18 cellular contexts compared by ENCODE assay signal in the genomic region with DNA sequence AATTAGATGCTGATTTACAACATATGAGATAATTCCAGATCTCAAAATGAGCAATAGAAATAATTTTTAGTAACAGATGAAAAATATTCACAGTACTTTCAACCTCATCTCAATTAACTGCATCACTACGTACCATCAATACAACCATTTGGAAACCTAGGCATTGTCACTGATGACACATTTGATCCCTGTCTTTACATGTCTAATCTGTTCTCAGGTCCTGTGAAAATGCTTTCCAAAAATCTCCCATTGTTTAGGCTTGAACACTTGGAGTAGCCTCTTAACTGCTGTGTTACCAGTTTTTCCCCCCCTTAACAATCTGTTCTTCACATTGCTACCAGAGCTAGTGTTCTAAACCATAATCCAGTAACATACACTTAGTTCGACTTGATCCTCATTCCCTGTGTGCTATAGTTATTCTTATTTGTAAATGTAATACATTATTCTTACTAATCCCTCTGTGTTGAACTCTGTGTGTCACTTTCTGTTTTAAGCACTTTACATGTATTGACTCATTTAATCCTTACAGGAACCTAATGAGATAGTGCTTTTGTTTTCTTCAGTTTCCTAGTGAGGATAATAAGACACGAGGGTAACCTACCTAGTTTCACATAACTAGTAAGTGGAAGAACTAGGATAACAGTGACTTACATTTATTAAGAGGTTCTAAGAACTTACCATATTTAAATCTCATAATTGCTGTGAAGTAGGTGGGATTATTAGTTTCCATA. TPM values are rescaled to one million over a fixed set of nuclear protein-coding genes. Genes with fewer than 3 reads are reported as not detected.
DNase-seq lines count a peak whose midpoint lies in the region; ATAC-seq and TF ChIP-seq lines count a peak whose summit lies in the region.
"Had no signal": no experiment of that assay in that cellular context is flagged by ENCODE, and none has a peak within 500 bp of the region (broad histone marks: within the 10 kb centered on the region; RNA-seq: fewer than 3 reads in every experiment).

No MANE protein-coding gene starts in this region.

- no peaks in the 10 kb centered on the region for H3K9me3 ChIP-seq in A673 (ENCODE audit: low read depth, low read length, poor library complexity, severe bottlenecking)
- H3K9me3 ChIP-seq in SK-N-MC (ENCODE audit: low read depth, low read length) = no peaks in the 10 kb centered on the region
- H3K9me3 ChIP-seq: right atrium auricular region, upper lobe of right lung had no signal

- no peak for TF ChIP-seq CTCF in A673 (conservative IDR thresholded peaks at IDR 0.05; ENCODE audit: low read depth, low read length)
- TF ChIP-seq CTCF in GM10248 (IDR thresholded peaks at IDR 0.05; ENCODE audit: control extremely low read depth, extremely low read depth, low read depth, missing control alignments) = no peak
- TF ChIP-seq CTCF in epithelial cell of esophagus (IDR thresholded peaks at IDR 0.05; ENCODE audit: insufficient read depth, low read depth, low read length, missing control alignments) = no peak

- POLR2A ChIA-PET in A673 (lab: Charles Lee; ENCODE audit: low non-redundant PET) = no interaction called here
- POLR2A ChIA-PET in GM10248 (lab: Yijun Ruan, JAX) = no interaction called here

- H3K27ac ChIP-seq in A673 (ENCODE audit: low read depth, low read length, poor library complexity, severe bottlenecking) = peak overlapping the region; percentile 43
- H3K27ac ChIP-seq in SK-N-MC = peak overlapping the region; percentile 60
- H3K27ac ChIP-seq: right atrium auricular region, upper lobe of right lung had no signal

- BruUV-seq in A673 (replicated peaks; lab: Mats Ljungman, UMichigan) = TSS peak; percentile 10

- H3K4me3 ChIP-seq in A673 (ENCODE audit: low read depth, low read length, poor library complexity, severe bottlenecking) (no peak overlapping the region), SK-N-MC (no peak overlapping the region), epithelial cell of esophagus (ENCODE audit: low read length) (no peak overlapping the region)
- H3K4me3 ChIP-seq: PC-9, right atrium auricular region, upper lobe of right lung had no signal

- ATAC-seq in GM21526 (IDR thresholded peaks at IDR 0.05; ENCODE audit: low FRiP score, unreplicated experiment) = no peak
- ATAC-seq: left lobe of liver, upper lobe of right lung had no signal

- peaks cover 4% of the 10 kb centered on the region for H3K4me1 ChIP-seq in A673 (ENCODE audit: insufficient read depth, low read length, poor library complexity, severe bottlenecking)
- H3K4me1 ChIP-seq: right atrium auricular region, upper lobe of right lung had no signal

- no peaks in the 10 kb centered on the region for H3K27me3 ChIP-seq in A673 (replicated peaks; ENCODE audit: insufficient read depth, low read depth, low read length, poor library complexity)
- H3K27me3 ChIP-seq: right atrium auricular region, upper lobe of right lung had no signal

- CTCF ChIA-PET in A673 (lab: Charles Lee) = no interaction called here
- CTCF ChIA-PET in GM10248 (lab: Yijun Ruan, JAX) = interaction anchor here (1.4 kb wide), 2 partner anchors 9 to 48 kb away, joined by 3 to 4 read pairs; no protein-coding TSS in a partner anchor

- no peak overlapping the region for H3K9ac ChIP-seq in SK-N-MC (ENCODE audit: insufficient read length)

- intact Hi-C loops in A673 (cut with micrococcal nuclease; ENCODE audit: unreplicated experiment) = no loop called here

- H3K36me3 ChIP-seq in A673 (ENCODE audit: insufficient read depth, low read length, poor library complexity, severe bottlenecking) (peaks cover 78% of the 10 kb centered on the region), SK-N-MC (ENCODE audit: insufficient read depth, low read length) (peaks cover 85% of the 10 kb centered on the region)

- DNase-seq in A673 (ENCODE audit: low spot score) = no peak
- DNase-seq in GM10248 (ENCODE audit: extremely low spot score) = peak; percentile 21
- no peak for DNase-seq in SK-N-MC (ENCODE audit: low read depth, low spot score)
- DNase-seq in epithelial cell of esophagus (ENCODE audit: low read depth) = peak; percentile 64
- no peak for DNase-seq in NCI-H187 treated with DMSO at 0.1 percent for 48 hours (lab: John Stamatoyannopoulos, UW)
- DNase-seq in NCI-H510A treated with DMSO at 0.1 percent for 48 hours (lab: John Stamatoyannopoulos, UW) = no peak
- no peak for DNase-seq in hippocampal formation (lab: John Stamatoyannopoulos, UW)
- DNase-seq: activated naive CD4-positive, alpha-beta T cell; DMS79 treated with DMSO at 0.1 percent for 48 hours; NCI-H1105 treated with DMSO at 0.1 percent for 48 hours; NCI-H345; PC-9; stimulated activated CD4-positive, alpha-beta T cell treated with anti-CD3 and anti-CD28 coated beads, Interleukin-4, amount 100 ng/mL, for 1 hour; SW 1271; upper lobe of right lung had no signal

RNA-seq across cellular contexts. Expression of a gene that starts 41.7 kb away (rescaled TPM):
- total RNA-seq in A673 (2021) = 91.0 and 93.5 TPM in 2 replicates

RNA-seq across cellular contexts. Expression of a gene that starts 45.9 kb away (rescaled TPM):
- not detected in 2 replicates for total RNA-seq in A673 (2021)
- total RNA-seq: left lobe of liver, PC-9, right atrium auricular region, upper lobe of right lung had no signal

Comparison
In these comparisons a context has a peak if more than half of its experiments do, and no peak if none do; other contexts are left out.
1. DNase-seq: peak in GM10248 (single experiment) and epithelial cell of esophagus (single experiment); none in A673 (single experiment), SK-N-MC (single experiment), NCI-H187 treated with DMSO at 0.1 percent for 48 hours (single experiment), NCI-H510A treated with DMSO at 0.1 percent for 48 hours (single experiment) and hippocampal formation (0 of 2).